ENCODE assay signal across 8 cellular contexts in genomic region chr4:88737304-88738015, GRCh38. TPM values are rescaled to one million over a fixed set of nuclear protein-coding genes. Genes with fewer than 3 reads are reported as not detected.
A peak's percentile ranks its signal among the peaks of the same experiment; 100 is the strongest.
DNase-seq lines count a peak whose midpoint lies in the region; ATAC-seq and TF ChIP-seq lines count a peak whose summit lies in the region.

No MANE protein-coding gene starts in this region.

- H3K4me1 ChIP-seq in endodermal cell (ENCODE audit: control insufficient read depth, insufficient read depth, low read length) = no peaks in the 10 kb centered on the region

- no peaks in the 10 kb centered on the region for H3K27me3 Mint-ChIP-seq in endodermal cell (ENCODE audit: insufficient read depth)

- peaks cover 9% of the 10 kb centered on the region for H3K4me1 Mint-ChIP-seq in endodermal cell

- in situ Hi-C loops in GM13977 (cut with MboI; ENCODE audit: low pct_unique_long_range_greater_than_20kb, low sequenced_read_pairs, unreplicated experiment) = no loop called here

- H3K9ac ChIP-seq in endodermal cell (ENCODE audit: extremely low read depth, low read length, poor library complexity, severe bottlenecking) = no peak overlapping the region

- no peaks in the 10 kb centered on the region for H3K36me3 Mint-ChIP-seq in endodermal cell (ENCODE audit: low read depth)

- H3K27ac ChIP-seq in endodermal cell (ENCODE audit: low read depth, low read length) = no peak overlapping the region

- H3K9me3 ChIP-seq in endodermal cell (ENCODE audit: control insufficient read depth, low read length) = no peaks in the 10 kb centered on the region

- H3K36me3 ChIP-seq in endodermal cell (ENCODE audit: control insufficient read depth, insufficient read depth, low read length) = no peaks in the 10 kb centered on the region

- H3K4me3 Mint-ChIP-seq in endodermal cell = no peak overlapping the region

- no peaks in the 10 kb centered on the region for H3K27me3 ChIP-seq in endodermal cell (ENCODE audit: control insufficient read depth, insufficient read depth, low read length, poor library complexity, severe bottlenecking)

- no peak overlapping the region for H3K4me3 ChIP-seq in endodermal cell (ENCODE audit: low read length)
- peak overlapping the region; percentile 12 for H3K4me3 ChIP-seq in skeletal muscle cell (ENCODE audit: low read depth, low read length)

- H3K9me3 Mint-ChIP-seq in endodermal cell = no peaks in the 10 kb centered on the region

- 82 to 96% methylated on average over 5 to 14 of the region's 14 CpGs for WGBS in endodermal cell (ENCODE audit: insufficient coverage in 1 of 2, insufficient read length in 1 of 2), 2 experiments

- peak; percentile 50 for DNase-seq in GM13977 (ENCODE audit: low spot score)
- DNase-seq in NCI-H128 (lab: John Stamatoyannopoulos, UW; ENCODE audit: unreplicated experiment) = peak; percentile 53
- DNase-seq in endodermal cell = peak; percentile 65
- DNase-seq in skeletal muscle cell (ENCODE audit: low read depth) = peak; percentile 66
- DNase-seq in ecto neural progenitor cell (ENCODE audit: low spot score) = no peak
- no peak for DNase-seq in RPMI8226
- no peak for DNase-seq in cerebellum (ENCODE audit: low spot score)

- H3K27ac Mint-ChIP-seq in endodermal cell = no peak overlapping the region

- ATAC-seq in GM21786 (IDR thresholded peaks at IDR 0.05; ENCODE audit: unreplicated experiment) = peak; percentile 93

- no peak for TF ChIP-seq CTCF in GM13977 (IDR thresholded peaks at IDR 0.05; ENCODE audit: extremely low read depth, insufficient read depth, missing control alignments)
- no peak for TF ChIP-seq CTCF in endodermal cell (conservative IDR thresholded peaks at IDR 0.05)

RNA-seq across cellular contexts. Expression of gene NAP1L5, which starts 39.8 kb away (rescaled TPM):
- 1 to 10 TPM; 1.2 to 1.5 TPM for total RNA-seq in endodermal cell
- 9.2 TPM for polyA plus RNA-seq in endodermal cell (2013, experiment 1 of 2)
- 8.8 TPM for polyA plus RNA-seq in endodermal cell (2013, experiment 2 of 2)
- 28.4 TPM for total RNA-seq in cerebellum

Comparison
In these comparisons a context has a peak if more than half of its experiments do, and no peak if none do; other contexts are left out.
1. DNase-seq: peak in GM13977 (single experiment), NCI-H128 (single experiment), endodermal cell (single experiment) and skeletal muscle cell (single experiment); none in ecto neural progenitor cell (single experiment), RPMI8226 (single experiment) and cerebellum (single experiment).
2. RNA of gene NAP1L5, which starts 39.8 kb away (total RNA-seq): 28.4 TPM in cerebellum (single experiment); 1.2 to 1.5 TPM in endodermal cell; every median in the first group is over 10 times any median in the second.